Comparison of ENCODE assay signal across 23 cellular contexts in the genomic region with DNA sequence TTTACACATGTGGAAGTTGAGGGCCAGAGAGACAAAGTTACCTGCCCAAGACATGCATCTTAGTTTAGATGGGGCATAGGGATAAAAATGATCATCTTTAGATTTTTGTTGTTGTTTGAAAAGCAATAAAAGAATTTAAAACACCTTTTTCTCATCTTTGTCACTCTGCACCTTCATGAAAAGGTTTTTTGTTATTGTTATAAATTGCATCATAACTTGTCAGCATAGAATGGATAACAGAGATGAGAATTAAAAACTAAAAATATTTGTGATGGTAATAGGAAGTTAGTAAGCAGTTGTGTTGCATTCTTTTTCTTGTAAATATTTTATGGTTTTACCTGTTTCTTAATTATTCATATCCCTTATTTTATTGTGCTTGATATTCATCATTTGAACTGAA. TPM values are rescaled to one million over a fixed set of nuclear protein-coding genes. Genes with fewer than 3 reads are reported as not detected.
"Had no signal": no experiment of that assay in that cellular context is flagged by ENCODE, and none has a peak within 500 bp of the region (broad histone marks: within the 10 kb centered on the region; RNA-seq: fewer than 3 reads in every experiment).

No MANE protein-coding gene starts in this region.

- H3K4me3 Mint-ChIP-seq: endodermal cell, neural crest cell had no signal

- H3K9me3 Mint-ChIP-seq: activated T-helper 1 cell treated with anti-CD3 and anti-CD28 coated beads, Interleukin-12 subunit alpha, Interleukin-12 subunit beta, Interleukin-2, Interleukin-4 antibody, amounts not matched to agents 30 ng/mL and 10 ng/mL and 1 ng/mL, durations not matched to agents 14 hours and 24 hours and 36 hours; endodermal cell; neural crest cell; T-helper 2 cell treated with Interferon-gamma antibody and Interleukin-4, amounts not matched to agents 5 μg/mL and 100 μg/mL, for 36 hours had no signal

- H3K27me3 ChIP-seq: adrenal gland, thyroid gland had no signal

- ATAC-seq: left lobe of liver had no signal

- H3K9me3 ChIP-seq: adrenal gland, thyroid gland had no signal

- H3K4me1 ChIP-seq: thyroid gland had no signal

- DNase-seq: activated CD4-positive, alpha-beta T cell treated with anti-CD3 and anti-CD28 coated beads for 4 hours; activated CD8-positive, alpha-beta memory T cell treated with anti-CD3 and anti-CD28 coated beads, Interleukin-2, amount 50 U/mL, for 4 hours; activated naive CD4-positive, alpha-beta T cell; adrenal gland; endodermal cell; erythroblast; foreskin melanocyte; kidney; retina; stimulated activated naive CD4-positive, alpha-beta T cell treated with Interleukin-2 at 50 U/mL for 16 hours; thyroid gland had no signal

- H3K27ac Mint-ChIP-seq: endodermal cell had no signal

- H3K4me1 Mint-ChIP-seq: endodermal cell, neural crest cell had no signal

- H3K4me3 ChIP-seq: adrenal gland, thyroid gland had no signal

- H3K27ac ChIP-seq: adrenal gland, thyroid gland had no signal

RNA-seq across cellular contexts. Expression of gene KLHL40, which starts 45.2 kb away (rescaled TPM):
- total RNA-seq: activated T-helper 1 cell treated with anti-CD3 and anti-CD28 coated beads, Interleukin-12 subunit alpha, Interleukin-12 subunit beta, Interleukin-2, Interleukin-4 antibody, amounts not matched to agents 30 ng/mL and 10 ng/mL and 1 ng/mL, durations not matched to agents 14 hours and 24 hours and 36 hours; astrocyte; bronchial epithelial cell; dermis microvascular lymphatic vessel endothelial cell; endodermal cell; kidney; left lobe of liver; lung microvascular endothelial cell; neural crest cell; posterior vena cava; SK-MEL-5; subcutaneous adipose tissue; thyroid gland; ureter had no signal
